ENCODE assay signal across 8 cellular contexts in the genomic region with DNA sequence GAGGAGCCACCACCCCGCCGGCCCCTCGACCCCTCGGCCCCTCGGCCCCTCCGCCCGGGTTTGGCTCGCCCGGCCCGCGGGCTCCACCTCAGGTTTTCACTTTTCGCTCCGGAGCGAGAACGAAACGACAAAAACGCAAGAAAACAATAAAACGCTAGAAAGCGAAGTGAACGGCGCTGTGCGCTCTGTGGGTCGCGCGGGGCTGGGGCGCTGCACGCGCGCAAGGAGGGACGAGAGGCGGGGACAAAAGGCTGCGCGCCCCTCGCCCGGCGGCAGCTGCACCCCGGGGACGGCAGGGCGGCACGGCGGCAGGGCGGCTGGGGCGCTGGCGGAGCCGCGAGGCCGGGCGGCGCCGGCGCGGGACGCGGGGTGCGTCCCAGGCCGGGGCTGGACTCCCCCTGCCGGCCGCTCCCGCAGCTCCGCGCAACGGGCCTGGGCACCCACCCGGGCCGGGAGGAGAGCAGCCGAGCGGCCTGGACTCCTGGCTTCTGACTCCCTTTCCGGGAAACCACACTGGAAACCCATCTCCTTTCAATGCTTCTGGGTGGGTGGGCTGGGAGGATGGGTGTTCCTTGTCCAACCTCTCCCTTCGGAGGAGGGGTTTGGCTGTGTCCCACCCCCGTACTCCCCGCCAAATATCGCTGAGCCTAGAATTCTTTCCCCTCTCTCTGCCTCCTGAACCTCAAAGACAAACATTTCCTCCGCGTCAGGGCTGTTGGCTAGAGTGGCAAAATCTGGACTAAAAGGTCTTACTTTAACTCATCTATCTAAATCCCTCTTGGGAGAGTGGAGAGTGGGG. TPM values are rescaled to one million over a fixed set of nuclear protein-coding genes. Genes with fewer than 3 reads are reported as not detected.
DNase-seq lines count a peak whose midpoint lies in the region; ATAC-seq and TF ChIP-seq lines count a peak whose summit lies in the region.

No MANE protein-coding gene starts in this region.

- ATAC-seq in omental fat pad (ENCODE audit: low FRiP score), result peak; percentile 34
- ATAC-seq in HG03571 (IDR thresholded peaks at IDR 0.05; ENCODE audit: unreplicated experiment), result no peak
- no peak for ATAC-seq in HG03108 (IDR thresholded peaks at IDR 0.05; ENCODE audit: unreplicated experiment)

- H3K27ac ChIP-seq in AG04450 (ENCODE audit: low read depth, low read length), result peak overlapping the region; percentile 93

- H3K27me3 ChIP-seq in AG04450 (ENCODE audit: control insufficient read depth, insufficient read depth, low read length), result no peaks in the 10 kb centered on the region

- TF ChIP-seq CTCF in AG04450 (IDR thresholded peaks at IDR 0.05; ENCODE audit: low read depth, low read length) (peak; percentile 47), GM10248 (IDR thresholded peaks at IDR 0.05; ENCODE audit: control extremely low read depth, extremely low read depth, low read depth, missing control alignments) (peak; percentile 48), omental fat pad (IDR thresholded peaks at IDR 0.05) (no peak)

- DNase-seq in AG04450 (ENCODE audit: low read depth, low spot score) (no peak), GM10248 (ENCODE audit: extremely low spot score) (peak; percentile 69), NCI-H1694 treated with DMSO at 0.1 percent for 48 hours (lab: John Stamatoyannopoulos, UW) (peak; percentile 32), glomerular visceral epithelial cell (ENCODE audit: extremely low spot score) (peak; percentile 61), omental fat pad (ENCODE audit: low spot score) (no peak)
- DNase-seq in activated T-cell treated with anti-CD3 and anti-CD28 coated beads, Interleukin-2, amount 50 U/mL, for 48 hours, result peak; percentile 61 to 68

- CTCF ChIA-PET in AG04450 (lab: Charles Lee), result interaction anchor here (1.5 to 1.7 kb wide), 2 partner anchors 417 to 689 kb away, joined by 3 to 8 read pairs; no protein-coding TSS in a partner anchor
- CTCF ChIA-PET in GM10248 (lab: Yijun Ruan, JAX), result interaction anchor here (0.6 to 1.6 kb wide), 7 partner anchors 15 to 891 kb away, joined by 3 to 7 read pairs (median 3); no protein-coding TSS in a partner anchor

- POLR2A ChIA-PET in AG04450 (lab: Yijun Ruan, JAX), result interaction anchor here (0.5 to 5.0 kb wide), 4 partner anchors 10 to 438 kb away, joined by 3 to 27 read pairs (median 5); a partner anchor contains a TSS
- POLR2A ChIA-PET in GM10248 (lab: Yijun Ruan, JAX), result no interaction called here

- peaks cover 2% of the 10 kb centered on the region; the same call in 1 of the 2 replicates for H3K9me3 ChIP-seq in AG04450 (ENCODE audit: control insufficient read depth, insufficient read depth, low read length)

- peak overlapping the region; percentile 98 for H3K4me3 ChIP-seq in AG04450 (ENCODE audit: low read depth, low read length)

RNA-seq across cellular contexts. Expression of a gene that starts 9.9 kb away (rescaled TPM):
- polyA plus RNA-seq in AG04450 (2011; rRNA removed), result 18.3 and 22.0 TPM in 2 replicates
- polyA minus RNA-seq in AG04450 (2011; rRNA and poly(A)+ RNA removed), result 36.1 and 52.1 TPM in 2 replicates
- total RNA-seq in omental fat pad, result 10 to 100 TPM in 2 of 4 donors, 1 to 10 TPM in 2; 3.1 to 14.2 (median 9.6) TPM

RNA-seq across cellular contexts. Expression of a gene that starts 42.7 kb away (rescaled TPM):
- 0.06 and 0.11 TPM in 2 replicates for polyA plus RNA-seq in AG04450 (2011; rRNA removed)
- polyA minus RNA-seq in AG04450 (2011; rRNA and poly(A)+ RNA removed), result not detected in 2 replicates
- not detected for total RNA-seq in omental fat pad

Comparison
In these comparisons a context has a peak if more than half of its experiments do, and no peak if none do; other contexts are left out.
1. DNase-seq: peak in GM10248 (single experiment), NCI-H1694 treated with DMSO at 0.1 percent for 48 hours (single experiment), activated T-cell treated with anti-CD3 and anti-CD28 coated beads, Interleukin-2, amount 50 U/mL, for 48 hours (2 of 2) and glomerular visceral epithelial cell (single experiment); none in AG04450 (single experiment) and omental fat pad (single experiment).
2. CTCF ChIP-seq: peak in AG04450 (single experiment) and GM10248 (single experiment); none in omental fat pad (0 of 3).